26 cellular contexts compared by ENCODE assay signal in the genomic region with DNA sequence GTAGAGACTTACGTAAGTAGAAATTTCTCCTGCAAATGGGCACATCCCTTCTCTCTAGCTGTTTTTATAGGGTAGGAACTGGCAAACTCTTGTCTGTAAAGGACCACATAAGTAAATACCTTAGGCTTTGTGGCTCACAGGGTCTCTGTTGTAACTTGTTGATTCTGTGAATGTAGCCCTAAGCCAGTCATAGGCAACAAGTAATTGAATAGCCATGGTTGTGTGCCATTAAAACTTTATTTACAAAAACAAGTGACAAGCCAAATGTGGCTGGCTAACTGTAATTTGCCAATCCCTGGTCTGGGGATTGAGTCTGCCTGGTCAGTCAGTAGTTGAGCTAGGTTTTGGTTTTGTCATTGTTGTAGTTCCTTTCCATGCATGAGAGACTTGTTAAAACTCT.
"Had no signal": no experiment of that assay in that cellular context is flagged by ENCODE, and none has a peak within 500 bp of the region (broad histone marks: within the 10 kb centered on the region; RNA-seq: fewer than 3 reads in every experiment).

No MANE protein-coding gene starts in this region.

- H3K4me1 ChIP-seq: uterus had no signal

- H3K27me3 Mint-ChIP-seq: activated CD4-positive, alpha-beta T cell treated with anti-CD3 and anti-CD28 coated beads for 36 hours; activated CD8-positive, alpha-beta memory T cell treated with anti-CD3 and anti-CD28 coated beads, Interleukin-2, amount 10 ng/mL, durations not matched to agents 7 days and 5 days; activated naive CD8-positive, alpha-beta T cell; memory B cell; natural killer cell treated with Interleukin-12 subunit alpha and Interleukin-12 subunit beta and Interleukin-15 and Interleukin-18, amount 100 ng/mL, for 72 hours; T-cell; type B pancreatic cell had no signal

- H3K36me3 ChIP-seq: gastroesophageal sphincter, spleen, uterus had no signal

- H3K9me3 Mint-ChIP-seq: natural killer cell treated with Interleukin-12 subunit alpha and Interleukin-12 subunit beta and Interleukin-15 and Interleukin-18, amount 100 ng/mL, for 72 hours had no signal

- H2AFZ ChIP-seq: hepatocyte had no signal

- H3K79me2 ChIP-seq: hepatocyte had no signal

- FAIRE-seq: colon, endometrium had no signal

- DNase-seq: activated CD4-positive, alpha-beta T cell treated with anti-CD3 and anti-CD28 coated beads for 36 hours; activated CD4-positive, CD25-positive, alpha-beta regulatory T cell; activated CD8-positive, alpha-beta memory T cell treated with anti-CD3 and anti-CD28 coated beads, Interleukin-2, amount 10 ng/mL, durations not matched to agents 7 days and 5 days; activated CD8-positive, alpha-beta T cell treated with anti-CD3 and anti-CD28 coated beads, Interleukin-2, amount 10 ng/mL, durations not matched to agents 7 days and 5 days; activated effector memory CD4-positive, alpha-beta T cell treated with Interleukin-2 at 50 U/mL for 16 hours; activated naive CD4-positive, alpha-beta T cell treated with Interleukin-2 at 50 U/mL for 16 hours; anterior cingulate cortex; dermis blood vessel endothelial cell; effector CD4-positive, alpha-beta T cell; erythroblast; left cardiac atrium; posterior cingulate gyrus; right cardiac atrium; stimulated activated naive CD4-positive, alpha-beta T cell treated with Interleukin-2 at 50 U/mL for 16 hours; T-cell; uterus had no signal

- H3K4me2 ChIP-seq: hepatocyte had no signal

- ATAC-seq: activated CD4-positive, alpha-beta T cell treated with anti-CD3 and anti-CD28 coated beads for 36 hours; activated CD8-positive, alpha-beta memory T cell treated with anti-CD3 and anti-CD28 coated beads, Interleukin-2, amount 10 ng/mL, durations not matched to agents 7 days and 5 days; activated CD8-positive, alpha-beta T cell treated with anti-CD3 and anti-CD28 coated beads, Interleukin-2, amount 10 ng/mL, durations not matched to agents 7 days and 5 days; gastroesophageal sphincter; left cardiac atrium; natural killer cell treated with Interleukin-12 subunit alpha and Interleukin-12 subunit beta and Interleukin-15 and Interleukin-18, amount 100 ng/mL, for 72 hours; right cardiac atrium; T-cell had no signal

- H3K36me3 Mint-ChIP-seq: type B pancreatic cell had no signal

- H3K27ac Mint-ChIP-seq: activated CD4-positive, alpha-beta T cell treated with anti-CD3 and anti-CD28 coated beads for 36 hours; activated CD8-positive, alpha-beta memory T cell treated with anti-CD3 and anti-CD28 coated beads, Interleukin-2, amount 10 ng/mL, durations not matched to agents 7 days and 5 days; activated CD8-positive, alpha-beta T cell treated with anti-CD3 and anti-CD28 coated beads, Interleukin-2, amount 10 ng/mL, durations not matched to agents 7 days and 5 days; activated naive CD8-positive, alpha-beta T cell; memory B cell; T-cell; T-helper 2 cell treated with Interferon-gamma antibody and Interleukin-4, amounts not matched to agents 5 μg/mL and 100 μg/mL, for 36 hours; type B pancreatic cell had no signal

- H3K27me3 ChIP-seq: gastroesophageal sphincter, hepatocyte, spleen, uterus had no signal

- H3K4me3 ChIP-seq: gastroesophageal sphincter, hepatocyte, spleen, uterus had no signal

- H3K4me3 Mint-ChIP-seq: activated CD4-positive, alpha-beta T cell treated with anti-CD3 and anti-CD28 coated beads for 36 hours; activated CD8-positive, alpha-beta memory T cell treated with anti-CD3 and anti-CD28 coated beads, Interleukin-2, amount 10 ng/mL, durations not matched to agents 7 days and 5 days; activated CD8-positive, alpha-beta T cell treated with anti-CD3 and anti-CD28 coated beads, Interleukin-2, amount 10 ng/mL, durations not matched to agents 7 days and 5 days; activated naive CD8-positive, alpha-beta T cell; memory B cell; natural killer cell treated with Interleukin-12 subunit alpha and Interleukin-12 subunit beta and Interleukin-15 and Interleukin-18, amount 100 ng/mL, for 72 hours; T-cell; T-helper 2 cell treated with Interferon-gamma antibody and Interleukin-4, amounts not matched to agents 5 μg/mL and 100 μg/mL, for 36 hours; type B pancreatic cell had no signal

- H3K27ac ChIP-seq: gastroesophageal sphincter, hepatocyte, spleen, uterus had no signal
